25 cellular contexts compared by ENCODE assay signal in genomic region chr9:99833735-99834134, GRCh38. TPM values are rescaled to one million over a fixed set of nuclear protein-coding genes. Genes with fewer than 3 reads are reported as not detected.
DNase-seq lines count a peak whose midpoint lies in the region; ATAC-seq lines count a peak whose summit lies in the region.
"Had no signal": no experiment of that assay in that cellular context is flagged by ENCODE, and none has a peak within 500 bp of the region (broad histone marks: within the 10 kb centered on the region; RNA-seq: fewer than 3 reads in every experiment).

No MANE protein-coding gene starts in this region.

- DNase-seq in NCI-H146 (lab: John Stamatoyannopoulos, UW) = peak; percentile 9
- DNase-seq in NCI-H146 treated with DMSO at 0.1 percent for 48 hours (lab: John Stamatoyannopoulos, UW; ENCODE audit: unreplicated experiment) = no peak
- DNase-seq in T-helper 17 cell = no peak
- DNase-seq in stimulated activated effector memory CD8-positive, alpha-beta T cell treated with anti-CD3 and anti-CD28 coated beads, Interleukin-12 subunit alpha, Interleukin-12 subunit beta, amount 100 ng/mL, for 72 hours (ENCODE audit: low spot score in 2 of 2) = peak in 1 of 2 donors; percentile 23
- no peak for DNase-seq in naive thymus-derived CD8-positive, alpha-beta T cell
- DNase-seq in activated naive CD8-positive, alpha-beta T cell treated with anti-CD3 and anti-CD28 coated beads for 36 hours = no peak
- DNase-seq in stimulated activated CD4-positive, alpha-beta T cell treated with anti-CD3 and anti-CD28 coated beads, Interleukin-12 subunit alpha, Interleukin-12 subunit beta, amount 100 ng/mL, for 4 hours = no peak
- DNase-seq: activated CD4-positive, alpha-beta T cell treated with anti-CD3 and anti-CD28 coated beads, Interleukin-2, amount 10 ng/mL, durations not matched to agents 7 days and 5 days; anterior cingulate cortex; BE2C; Caco-2; hypothalamus; NCI-H1092 treated with DMSO at 0.1 percent for 48 hours; NCI-H2081; NCI-H345; nephron progenitor cell; pancreas; RPMI8226; SK-N-SH; stimulated activated CD4-positive, alpha-beta T cell treated with anti-CD3 and anti-CD28 coated beads, Interleukin-2, amount 100 ng/mL, for 48 hours; stimulated activated naive CD4-positive, alpha-beta T cell had no signal

- ATAC-seq in HG03342 (IDR thresholded peaks at IDR 0.05; ENCODE audit: unreplicated experiment) (peak; percentile 65), T-helper 17 cell (no peak)
- peak; percentile 31 for ATAC-seq in stimulated activated effector memory CD8-positive, alpha-beta T cell treated with anti-CD3 and anti-CD28 coated beads, Interleukin-12 subunit alpha, Interleukin-12 subunit beta, amount 100 ng/mL, for 72 hours
- ATAC-seq in naive thymus-derived CD8-positive, alpha-beta T cell = no peak
- ATAC-seq: gastroesophageal sphincter, pancreas had no signal

- H3K27ac Mint-ChIP-seq in T-helper 17 cell = peak overlapping the region; percentile 19
- H3K27ac Mint-ChIP-seq in stimulated activated effector memory CD8-positive, alpha-beta T cell treated with anti-CD3 and anti-CD28 coated beads, Interleukin-12 subunit alpha, Interleukin-12 subunit beta, amount 100 ng/mL, for 72 hours = no peak overlapping the region
- no peak overlapping the region for H3K27ac Mint-ChIP-seq in naive thymus-derived CD8-positive, alpha-beta T cell
- H3K27ac Mint-ChIP-seq in activated naive CD8-positive, alpha-beta T cell treated with anti-CD3 and anti-CD28 coated beads for 36 hours = no peak overlapping the region
- H3K27ac Mint-ChIP-seq: activated CD4-positive, alpha-beta T cell treated with anti-CD3 and anti-CD28 coated beads, Interleukin-2, amount 10 ng/mL, durations not matched to agents 7 days and 5 days; activated naive CD4-positive, alpha-beta T cell treated with anti-CD3 and anti-CD28 coated beads, Interleukin-2, amount 50 U/mL, for 24 hours; activated T-helper 1 cell treated with anti-CD3 and anti-CD28 coated beads, Interleukin-12 subunit alpha, Interleukin-12 subunit beta, Interleukin-2, Interleukin-4 antibody, amounts not matched to agents 30 ng/mL and 10 ng/mL and 1 ng/mL, durations not matched to agents 14 hours and 24 hours and 36 hours; nephron progenitor cell had no signal

- no peak overlapping the region for H3K4me3 Mint-ChIP-seq in T-helper 17 cell
- H3K4me3 Mint-ChIP-seq in stimulated activated effector memory CD8-positive, alpha-beta T cell treated with anti-CD3 and anti-CD28 coated beads, Interleukin-12 subunit alpha, Interleukin-12 subunit beta, amount 100 ng/mL, for 72 hours = no peak overlapping the region
- H3K4me3 Mint-ChIP-seq in naive thymus-derived CD8-positive, alpha-beta T cell = no peak overlapping the region
- no peak overlapping the region for H3K4me3 Mint-ChIP-seq in activated naive CD8-positive, alpha-beta T cell treated with anti-CD3 and anti-CD28 coated beads for 36 hours
- H3K4me3 Mint-ChIP-seq: activated CD4-positive, alpha-beta T cell treated with anti-CD3 and anti-CD28 coated beads, Interleukin-2, amount 10 ng/mL, durations not matched to agents 7 days and 5 days; activated naive CD4-positive, alpha-beta T cell treated with anti-CD3 and anti-CD28 coated beads, Interleukin-2, amount 50 U/mL, for 24 hours; activated T-helper 1 cell treated with anti-CD3 and anti-CD28 coated beads, Interleukin-12 subunit alpha, Interleukin-12 subunit beta, Interleukin-2, Interleukin-4 antibody, amounts not matched to agents 30 ng/mL and 10 ng/mL and 1 ng/mL, durations not matched to agents 14 hours and 24 hours and 36 hours; nephron progenitor cell had no signal

- no peaks in the 10 kb centered on the region for H3K4me1 Mint-ChIP-seq in T-helper 17 cell
- H3K4me1 Mint-ChIP-seq in stimulated activated effector memory CD8-positive, alpha-beta T cell treated with anti-CD3 and anti-CD28 coated beads, Interleukin-12 subunit alpha, Interleukin-12 subunit beta, amount 100 ng/mL, for 72 hours = peaks cover 14% of the 10 kb centered on the region
- peaks cover 0 to 5% (median under 1%) of the 10 kb centered on the region in 4 donors for H3K4me1 Mint-ChIP-seq in naive thymus-derived CD8-positive, alpha-beta T cell
- H3K4me1 Mint-ChIP-seq in activated naive CD8-positive, alpha-beta T cell treated with anti-CD3 and anti-CD28 coated beads for 36 hours = peaks cover 19% of the 10 kb centered on the region

- POLR2A ChIA-PET in naive thymus-derived CD8-positive, alpha-beta T cell (lab: Charles Lee) = no interaction called here

- H3K27me3 Mint-ChIP-seq in T-helper 17 cell = peaks cover 39% of the 10 kb centered on the region
- peaks cover 5 to 18% (median 12%) of the 10 kb centered on the region in 5 donors for H3K27me3 Mint-ChIP-seq in naive thymus-derived CD8-positive, alpha-beta T cell
- H3K27me3 Mint-ChIP-seq in activated naive CD8-positive, alpha-beta T cell treated with anti-CD3 and anti-CD28 coated beads for 36 hours = peaks cover 11% of the 10 kb centered on the region

- no peaks in the 10 kb centered on the region for H3K9me3 Mint-ChIP-seq in stimulated activated effector memory CD8-positive, alpha-beta T cell treated with anti-CD3 and anti-CD28 coated beads, Interleukin-12 subunit alpha, Interleukin-12 subunit beta, amount 100 ng/mL, for 72 hours
- no peaks in the 10 kb centered on the region for H3K9me3 Mint-ChIP-seq in naive thymus-derived CD8-positive, alpha-beta T cell
- H3K9me3 Mint-ChIP-seq in activated naive CD8-positive, alpha-beta T cell treated with anti-CD3 and anti-CD28 coated beads for 36 hours = no peaks in the 10 kb centered on the region
- H3K9me3 Mint-ChIP-seq: activated CD4-positive, alpha-beta T cell treated with anti-CD3 and anti-CD28 coated beads, Interleukin-2, amount 10 ng/mL, durations not matched to agents 7 days and 5 days; activated naive CD4-positive, alpha-beta T cell treated with anti-CD3 and anti-CD28 coated beads, Interleukin-2, amount 50 U/mL, for 24 hours; activated T-helper 1 cell treated with anti-CD3 and anti-CD28 coated beads, Interleukin-12 subunit alpha, Interleukin-12 subunit beta, Interleukin-2, Interleukin-4 antibody, amounts not matched to agents 30 ng/mL and 10 ng/mL and 1 ng/mL, durations not matched to agents 14 hours and 24 hours and 36 hours had no signal

- H3K9me3 ChIP-seq in T-helper 17 cell (ENCODE audit: control insufficient read depth, low read length, poor library complexity, severe bottlenecking) = no peaks in the 10 kb centered on the region
- H3K9me3 ChIP-seq: BE2C, Caco-2, gastroesophageal sphincter, pancreas, SK-N-SH had no signal

- H3K36me3 Mint-ChIP-seq in T-helper 17 cell (ENCODE audit: low read depth) = peaks cover 3% of the 10 kb centered on the region
- peaks cover 100% of the 10 kb centered on the region for H3K36me3 Mint-ChIP-seq in stimulated activated effector memory CD8-positive, alpha-beta T cell treated with anti-CD3 and anti-CD28 coated beads, Interleukin-12 subunit alpha, Interleukin-12 subunit beta, amount 100 ng/mL, for 72 hours
- H3K36me3 Mint-ChIP-seq in naive thymus-derived CD8-positive, alpha-beta T cell = peaks cover 0 to 4% (median 2%) of the 10 kb centered on the region in 3 donors
- peaks cover 79% of the 10 kb centered on the region for H3K36me3 Mint-ChIP-seq in activated naive CD8-positive, alpha-beta T cell treated with anti-CD3 and anti-CD28 coated beads for 36 hours

RNA-seq across cellular contexts. Expression of gene NR4A3, which starts 12.1 kb away (rescaled TPM):
- total RNA-seq in T-helper 17 cell = 10 to 100 TPM; 48.2 to 51.3 TPM
- total RNA-seq in naive thymus-derived CD8-positive, alpha-beta T cell = under 1 TPM; 0.47 TPM
- polyA plus RNA-seq in naive thymus-derived CD8-positive, alpha-beta T cell = 1 to 10 TPM in 1 of 3 donors, under 1 TPM in 1, not detected in 1; 0.22 to 1.7 TPM
- 10 to 100 TPM; 35.7 to 36.9 TPM for total RNA-seq in activated naive CD8-positive, alpha-beta T cell treated with anti-CD3 and anti-CD28 coated beads for 36 hours

Comparison
In these comparisons a context has a peak if more than half of its experiments do, and no peak if none do; other contexts are left out.
1. ATAC-seq: peak in HG03342 (single experiment) and stimulated activated effector memory CD8-positive, alpha-beta T cell treated with anti-CD3 and anti-CD28 coated beads, Interleukin-12 subunit alpha, Interleukin-12 subunit beta, amount 100 ng/mL, for 72 hours (single experiment); none in T-helper 17 cell (single experiment) and naive thymus-derived CD8-positive, alpha-beta T cell (0 of 2).
2. RNA of gene NR4A3, which starts 12.1 kb away (total RNA-seq): 48.2 to 51.3 TPM in T-helper 17 cell and 35.7 to 36.9 TPM in activated naive CD8-positive, alpha-beta T cell treated with anti-CD3 and anti-CD28 coated beads for 36 hours; 0.47 TPM in naive thymus-derived CD8-positive, alpha-beta T cell; every median in the first group is over 10 times any median in the second.